Comparison of ENCODE assay signal across 11 cellular contexts in genomic region chr11:47518212-47518959, GRCh38. TPM values are rescaled to one million over a fixed set of nuclear protein-coding genes. Genes with fewer than 3 reads are reported as not detected.
DNase-seq lines count a peak whose midpoint lies in the region; ATAC-seq and TF ChIP-seq lines count a peak whose summit lies in the region.
"Had no signal": no experiment of that assay in that cellular context is flagged by ENCODE, and none has a peak within 500 bp of the region (broad histone marks: within the 10 kb centered on the region; RNA-seq: fewer than 3 reads in every experiment).

No MANE protein-coding gene starts in this region.

- H3K27me3 ChIP-seq in DND-41 (ENCODE audit: insufficient read depth, low read length, poor library complexity) (no peaks in the 10 kb centered on the region), BE2C (no peaks in the 10 kb centered on the region)

- 0 out of 2 replicates have a peak overlapping the region, but pooled peaks have one; percentile 1 for H3K27ac ChIP-seq in DND-41 (ENCODE audit: low read length)

- H3K79me2 ChIP-seq in DND-41 (ENCODE audit: insufficient read depth, low read length): peaks cover 100% of the 10 kb centered on the region

- peaks cover 80% of the 10 kb centered on the region for H3K4me1 Mint-ChIP-seq in brain
- peaks cover 47 to 57% of the 10 kb centered on the region in 2 donors for H3K4me1 Mint-ChIP-seq in natural killer cell treated with Interleukin-12 subunit alpha and Interleukin-12 subunit beta and Interleukin-15 and Interleukin-18, amount 100 ng/mL, for 72 hours (ENCODE audit: low read depth in 2 of 2)

- H3K9ac ChIP-seq in DND-41 (ENCODE audit: low read depth, low read length): no peak overlapping the region

- no peaks in the 10 kb centered on the region for H3K9me3 ChIP-seq in DND-41 (ENCODE audit: insufficient read depth, low read length, severe bottlenecking)
- no peaks in the 10 kb centered on the region for H3K9me3 ChIP-seq in BE2C

- peaks cover 0 to 2% (median 0%) of the 10 kb centered on the region in 5 experiments for H3K9me3 Mint-ChIP-seq in brain
- H3K9me3 Mint-ChIP-seq in natural killer cell treated with Interleukin-12 subunit alpha and Interleukin-12 subunit beta and Interleukin-15 and Interleukin-18, amount 100 ng/mL, for 72 hours: no peaks in the 10 kb centered on the region

- H4K20me1 ChIP-seq in DND-41 (ENCODE audit: insufficient read depth, low read length): peaks cover 89% of the 10 kb centered on the region

- H3K27me3 Mint-ChIP-seq in brain: no peaks in the 10 kb centered on the region
- no peaks in the 10 kb centered on the region for H3K27me3 Mint-ChIP-seq in natural killer cell treated with Interleukin-12 subunit alpha and Interleukin-12 subunit beta and Interleukin-15 and Interleukin-18, amount 100 ng/mL, for 72 hours

- no peak for ATAC-seq in DND-41 (ENCODE audit: insufficient read depth, low read depth)
- peak in 1 of 2 donors; percentile 36 for ATAC-seq in natural killer cell treated with Interleukin-12 subunit alpha and Interleukin-12 subunit beta and Interleukin-15 and Interleukin-18, amount 100 ng/mL, for 72 hours
- ATAC-seq in GM21390 (IDR thresholded peaks at IDR 0.05; ENCODE audit: unreplicated experiment): no peak
- no peak for ATAC-seq in HG03095 (IDR thresholded peaks at IDR 0.05; ENCODE audit: unreplicated experiment)
- ATAC-seq in GM19328 (IDR thresholded peaks at IDR 0.05; ENCODE audit: unreplicated experiment): no peak

- H3K4me3 Mint-ChIP-seq in brain: peak overlapping the region in 4 of 5 experiments; percentile 1 to 7 (median 2)
- H3K4me3 Mint-ChIP-seq in natural killer cell treated with Interleukin-12 subunit alpha and Interleukin-12 subunit beta and Interleukin-15 and Interleukin-18, amount 100 ng/mL, for 72 hours: peak overlapping the region; percentile 15

- peak overlapping the region; percentile 20 to 89 (median 78) for H3K27ac Mint-ChIP-seq in brain
- peak overlapping the region; percentile 54 to 69 for H3K27ac Mint-ChIP-seq in natural killer cell treated with Interleukin-12 subunit alpha and Interleukin-12 subunit beta and Interleukin-15 and Interleukin-18, amount 100 ng/mL, for 72 hours

- no peaks in the 10 kb centered on the region for H3K4me1 ChIP-seq in DND-41 (ENCODE audit: insufficient read depth, low read length)
- H3K4me1 ChIP-seq in BE2C: no peaks in the 10 kb centered on the region

- H3K4me2 ChIP-seq in DND-41 (ENCODE audit: insufficient read depth, low read length): no peak overlapping the region

- TF ChIP-seq CTCF in DND-41 (IDR thresholded peaks at IDR 0.05; ENCODE audit: borderline replicate concordance, extremely low read depth, low read length, poor library complexity, severe bottlenecking): no peak
- TF ChIP-seq CTCF in brain (conservative IDR thresholded peaks at IDR 0.05): no peak
- no peak for TF ChIP-seq CTCF in BE2C (IDR thresholded peaks at IDR 0.05; ENCODE audit: low read depth, low read length)

- H3K4me3 ChIP-seq in DND-41 (ENCODE audit: low read depth in 1 of 2, low read length in 2 of 2) (no peak overlapping the region), BE2C (ENCODE audit: low read depth, low read length) (no peak overlapping the region)

- H3K36me3 Mint-ChIP-seq in brain: peaks cover 10% of the 10 kb centered on the region
- no peaks in the 10 kb centered on the region for H3K36me3 Mint-ChIP-seq in natural killer cell treated with Interleukin-12 subunit alpha and Interleukin-12 subunit beta and Interleukin-15 and Interleukin-18, amount 100 ng/mL, for 72 hours

- DNase-seq in DND-41 (no peak), NCI-H446 (lab: John Stamatoyannopoulos, UW) (peak; percentile 75 to 89), BE2C (no peak)
- DNase-seq in natural killer cell treated with Interleukin-12 subunit alpha and Interleukin-12 subunit beta and Interleukin-15 and Interleukin-18, amount 100 ng/mL, for 72 hours (ENCODE audit: low spot score): no peak
- DNase-seq: DMS79; NK-92 treated with Interleukin-12 subunit alpha and Interleukin-12 subunit beta, amount 100 ng/mL, for 24 hours; stimulated activated CD4-positive, alpha-beta T cell treated with anti-CD3 and anti-CD28 coated beads, Interleukin-4, amount 100 ng/mL, for 24 hours had no signal

- H3K36me3 ChIP-seq in DND-41 (ENCODE audit: insufficient read depth, low read length) (no peaks in the 10 kb centered on the region; the same call in 1 of the 2 replicates), BE2C (no peaks in the 10 kb centered on the region)

- no peak overlapping the region for H2AFZ ChIP-seq in DND-41 (ENCODE audit: low read depth, low read length)

RNA-seq across cellular contexts. Expression of gene CELF1, which starts 34.5 kb away (rescaled TPM):
- polyA plus RNA-seq in brain (ENCODE audit: insufficient read depth, low read depth, low replicate concordance): 47.2 TPM
- total RNA-seq in natural killer cell treated with Interleukin-12 subunit alpha and Interleukin-12 subunit beta and Interleukin-15 and Interleukin-18, amount 100 ng/mL, for 72 hours: 100 to 1,000 TPM; 165 to 230 TPM
- polyA plus RNA-seq in BE2C (2012; ENCODE audit: insufficient read depth, insufficient read length, low read depth): 25.5 TPM

RNA-seq across cellular contexts. Expression of gene PTPMT1, which starts 47.0 kb away (rescaled TPM):
- 52.2 TPM for polyA plus RNA-seq in brain (ENCODE audit: insufficient read depth, low read depth, low replicate concordance)
- 10 to 100 TPM; 33.1 to 57.4 TPM for total RNA-seq in natural killer cell treated with Interleukin-12 subunit alpha and Interleukin-12 subunit beta and Interleukin-15 and Interleukin-18, amount 100 ng/mL, for 72 hours
- 41.0 TPM for polyA plus RNA-seq in BE2C (2012; ENCODE audit: insufficient read depth, insufficient read length, low read depth)

Comparison
In these comparisons a context has a peak if more than half of its experiments do, and no peak if none do; other contexts are left out.
1. DNase-seq: peak in NCI-H446 (2 of 2); none in DND-41 (single experiment), natural killer cell treated with Interleukin-12 subunit alpha and Interleukin-12 subunit beta and Interleukin-15 and Interleukin-18, amount 100 ng/mL, for 72 hours (single experiment) and BE2C (single experiment).